Comparison of ENCODE assay signal across 16 cellular contexts in the genomic region with DNA sequence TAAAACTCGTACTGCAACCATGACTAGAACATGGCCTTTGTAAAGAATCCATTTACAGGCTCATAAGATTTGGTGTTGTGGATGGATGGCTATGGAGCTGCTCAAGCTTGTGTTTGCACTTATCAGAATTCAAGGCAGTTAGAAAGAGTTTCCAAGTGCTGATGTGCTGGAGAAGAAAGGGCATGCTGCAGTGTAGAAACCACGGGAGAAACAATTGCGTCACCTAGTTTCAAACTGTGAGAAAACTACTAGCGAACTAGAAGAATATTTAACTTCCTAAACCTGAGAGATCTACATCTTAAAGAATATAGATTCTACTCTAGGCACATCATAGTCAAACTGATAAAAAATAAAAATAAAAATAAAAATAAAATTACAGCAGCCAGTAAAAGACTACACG.
"Had no signal": no experiment of that assay in that cellular context is flagged by ENCODE, and none has a peak within 500 bp of the region (broad histone marks: within the 10 kb centered on the region; RNA-seq: fewer than 3 reads in every experiment).

No MANE protein-coding gene starts in this region.

- H3K4me1 ChIP-seq: left ventricle myocardium inferior, right atrium auricular region had no signal

- H3K27ac Mint-ChIP-seq: activated CD4-positive, alpha-beta memory T cell treated with anti-CD3 and anti-CD28 coated beads, Interleukin-2, amount 10 ng/mL, durations not matched to agents 7 days and 5 days; memory B cell; natural killer cell; type B pancreatic cell; WTC11 had no signal

- H3K27ac ChIP-seq: hepatocyte, left ventricle myocardium inferior, right atrium auricular region had no signal

- H3K4me3 Mint-ChIP-seq: activated CD4-positive, alpha-beta memory T cell treated with anti-CD3 and anti-CD28 coated beads, Interleukin-2, amount 10 ng/mL, durations not matched to agents 7 days and 5 days; activated T-cell treated with anti-CD3 and anti-CD28 coated beads, Interleukin-2, amount 50 U/mL, for 4 hours; memory B cell; natural killer cell; T-helper 17 cell; type B pancreatic cell; WTC11 had no signal

- H3K27me3 ChIP-seq: hepatocyte, right atrium auricular region had no signal

- H3K4me3 ChIP-seq: hepatocyte, left ventricle myocardium inferior, right atrium auricular region had no signal

- H3K36me3 ChIP-seq: left ventricle myocardium inferior, right atrium auricular region had no signal

- H3K27me3 Mint-ChIP-seq: activated CD4-positive, alpha-beta memory T cell treated with anti-CD3 and anti-CD28 coated beads, Interleukin-2, amount 10 ng/mL, durations not matched to agents 7 days and 5 days; memory B cell; T-helper 17 cell; type B pancreatic cell had no signal

- H3K36me3 Mint-ChIP-seq: natural killer cell had no signal

- DNase-seq: activated CD4-positive, alpha-beta memory T cell treated with anti-CD3 and anti-CD28 coated beads, Interleukin-2, amount 10 ng/mL, durations not matched to agents 7 days and 5 days; activated CD4-positive, alpha-beta T cell treated with anti-CD3 and anti-CD28 coated beads for 4 hours; activated effector memory CD4-positive, alpha-beta T cell treated with Interleukin-2 at 50 U/mL for 16 hours; activated naive CD4-positive, alpha-beta T cell treated with anti-CD3 and anti-CD28 coated beads, Interleukin-2, amount 50 U/mL, for 16 hours; activated T-cell treated with anti-CD3 and anti-CD28 coated beads, Interleukin-2, amount 50 U/mL, for 4 hours; erythroblast; left ventricle myocardium inferior; natural killer cell; small intestine; stimulated activated naive CD8-positive, alpha-beta T cell treated with anti-CD3 and anti-CD28 coated beads, Interleukin-15, Interleukin-2, amounts not matched to agents 100 U/mL and 50 U/mL, for 24 hours; T-helper 17 cell had no signal

- ATAC-seq: activated T-cell treated with anti-CD3 and anti-CD28 coated beads, Interleukin-2, amount 50 U/mL, for 4 hours; natural killer cell; stimulated activated naive CD8-positive, alpha-beta T cell treated with anti-CD3 and anti-CD28 coated beads, Interleukin-15, Interleukin-2, amounts not matched to agents 100 U/mL and 50 U/mL, for 24 hours; T-helper 17 cell; WTC11 had no signal
